In the genomic region with DNA sequence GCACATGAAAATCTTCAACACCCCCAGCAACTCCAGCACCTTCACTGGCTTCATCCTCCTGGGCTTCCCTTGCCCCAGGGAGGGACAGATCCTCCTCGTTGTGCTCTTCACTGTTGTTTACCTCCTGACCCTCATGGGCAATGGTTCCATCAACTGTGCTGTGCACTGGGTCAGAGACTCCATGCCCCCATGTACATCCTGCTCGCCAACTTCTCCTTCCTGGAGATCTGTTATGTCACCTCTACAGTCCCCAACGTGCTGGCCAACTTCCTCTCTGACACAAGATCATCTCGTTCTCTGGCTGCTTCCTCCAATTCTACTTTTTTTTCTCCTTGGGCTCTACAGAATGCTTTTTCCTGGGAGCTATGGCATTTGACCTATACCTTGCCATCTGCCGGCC, we compare ENCODE assay signal across 1 cellular context.
TF ChIP-seq lines count a peak whose summit lies in the region.

No MANE protein-coding gene starts in this region.

TF ChIP-seq in HepG2, 621 proteins besides CTCF, POLR2A, EP300 and RAD21:
- no peak for TF ChIP-seq ZNF317 (CRISPR knock-in tag; IDR thresholded peaks at IDR 0.05)
- TF ChIP-seq, protein P1, sequence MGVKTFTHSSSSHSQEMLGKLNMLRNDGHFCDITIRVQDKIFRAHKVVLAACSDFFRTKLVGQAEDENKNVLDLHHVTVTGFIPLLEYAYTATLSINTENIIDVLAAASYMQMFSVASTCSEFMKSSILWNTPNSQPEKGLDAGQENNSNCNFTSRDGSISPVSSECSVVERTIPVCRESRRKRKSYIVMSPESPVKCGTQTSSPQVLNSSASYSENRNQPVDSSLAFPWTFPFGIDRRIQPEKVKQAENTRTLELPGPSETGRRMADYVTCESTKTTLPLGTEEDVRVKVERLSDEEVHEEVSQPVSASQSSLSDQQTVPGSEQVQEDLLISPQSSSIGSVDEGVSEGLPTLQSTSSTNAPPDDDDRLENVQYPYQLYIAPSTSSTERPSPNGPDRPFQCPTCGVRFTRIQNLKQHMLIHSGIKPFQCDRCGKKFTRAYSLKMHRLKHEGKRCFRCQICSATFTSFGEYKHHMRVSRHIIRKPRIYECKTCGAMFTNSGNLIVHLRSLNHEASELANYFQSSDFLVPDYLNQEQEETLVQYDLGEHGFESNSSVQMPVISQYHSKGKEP (CRISPR knock-in tag; IDR thresholded peaks at IDR 0.05) = no peak
- TF ChIP-seq, protein P2, sequence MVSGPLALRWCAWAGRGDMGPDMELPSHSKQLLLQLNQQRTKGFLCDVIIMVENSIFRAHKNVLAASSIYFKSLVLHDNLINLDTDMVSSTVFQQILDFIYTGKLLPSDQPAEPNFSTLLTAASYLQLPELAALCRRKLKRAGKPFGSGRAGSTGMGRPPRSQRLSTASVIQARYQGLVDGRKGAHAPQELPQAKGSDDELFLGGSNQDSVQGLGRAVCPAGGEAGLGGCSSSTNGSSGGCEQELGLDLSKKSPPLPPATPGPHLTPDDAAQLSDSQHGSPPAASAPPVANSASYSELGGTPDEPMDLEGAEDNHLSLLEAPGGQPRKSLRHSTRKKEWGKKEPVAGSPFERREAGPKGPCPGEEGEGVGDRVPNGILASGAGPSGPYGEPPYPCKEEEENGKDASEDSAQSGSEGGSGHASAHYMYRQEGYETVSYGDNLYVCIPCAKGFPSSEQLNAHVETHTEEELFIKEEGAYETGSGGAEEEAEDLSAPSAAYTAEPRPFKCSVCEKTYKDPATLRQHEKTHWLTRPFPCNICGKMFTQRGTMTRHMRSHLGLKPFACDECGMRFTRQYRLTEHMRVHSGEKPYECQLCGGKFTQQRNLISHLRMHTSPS (CRISPR knock-in tag; IDR thresholded peaks at IDR 0.05; ENCODE audit: low read depth) = no peak
- TF ChIP-seq, protein P3, sequence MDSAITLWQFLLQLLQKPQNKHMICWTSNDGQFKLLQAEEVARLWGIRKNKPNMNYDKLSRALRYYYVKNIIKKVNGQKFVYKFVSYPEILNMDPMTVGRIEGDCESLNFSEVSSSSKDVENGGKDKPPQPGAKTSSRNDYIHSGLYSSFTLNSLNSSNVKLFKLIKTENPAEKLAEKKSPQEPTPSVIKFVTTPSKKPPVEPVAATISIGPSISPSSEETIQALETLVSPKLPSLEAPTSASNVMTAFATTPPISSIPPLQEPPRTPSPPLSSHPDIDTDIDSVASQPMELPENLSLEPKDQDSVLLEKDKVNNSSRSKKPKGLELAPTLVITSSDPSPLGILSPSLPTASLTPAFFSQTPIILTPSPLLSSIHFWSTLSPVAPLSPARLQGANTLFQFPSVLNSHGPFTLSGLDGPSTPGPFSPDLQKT (CRISPR knock-in tag; IDR thresholded peaks at IDR 0.05; ENCODE audit: borderline replicate concordance) = no peak
- TF ChIP-seq RBM22 (optimal IDR thresholded peaks at IDR 0.05; ENCODE audit: low read length) = no peak
- TF ChIP-seq, protein P4, sequence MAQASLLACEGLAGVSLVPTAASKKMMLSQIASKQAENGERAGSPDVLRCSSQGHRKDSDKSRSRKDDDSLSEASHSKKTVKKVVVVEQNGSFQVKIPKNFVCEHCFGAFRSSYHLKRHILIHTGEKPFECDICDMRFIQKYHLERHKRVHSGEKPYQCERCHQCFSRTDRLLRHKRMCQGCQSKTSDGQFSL (CRISPR knock-in tag; IDR thresholded peaks at IDR 0.05) = no peak
- TF ChIP-seq, protein P5, sequence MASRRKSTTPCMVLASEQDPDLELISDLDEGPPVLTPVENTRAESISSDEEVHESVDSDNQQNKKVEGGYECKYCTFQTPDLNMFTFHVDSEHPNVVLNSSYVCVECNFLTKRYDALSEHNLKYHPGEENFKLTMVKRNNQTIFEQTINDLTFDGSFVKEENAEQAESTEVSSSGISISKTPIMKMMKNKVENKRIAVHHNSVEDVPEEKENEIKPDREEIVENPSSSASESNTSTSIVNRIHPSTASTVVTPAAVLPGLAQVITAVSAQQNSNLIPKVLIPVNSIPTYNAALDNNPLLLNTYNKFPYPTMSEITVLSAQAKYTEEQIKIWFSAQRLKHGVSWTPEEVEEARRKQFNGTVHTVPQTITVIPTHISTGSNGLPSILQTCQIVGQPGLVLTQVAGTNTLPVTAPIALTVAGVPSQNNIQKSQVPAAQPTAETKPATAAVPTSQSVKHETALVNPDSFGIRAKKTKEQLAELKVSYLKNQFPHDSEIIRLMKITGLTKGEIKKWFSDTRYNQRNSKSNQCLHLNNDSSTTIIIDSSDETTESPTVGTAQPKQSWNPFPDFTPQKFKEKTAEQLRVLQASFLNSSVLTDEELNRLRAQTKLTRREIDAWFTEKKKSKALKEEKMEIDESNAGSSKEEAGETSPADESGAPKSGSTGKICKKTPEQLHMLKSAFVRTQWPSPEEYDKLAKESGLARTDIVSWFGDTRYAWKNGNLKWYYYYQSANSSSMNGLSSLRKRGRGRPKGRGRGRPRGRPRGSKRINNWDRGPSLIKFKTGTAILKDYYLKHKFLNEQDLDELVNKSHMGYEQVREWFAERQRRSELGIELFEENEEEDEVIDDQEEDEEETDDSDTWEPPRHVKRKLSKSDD (CRISPR knock-in tag; IDR thresholded peaks at IDR 0.05; ENCODE audit: low read depth) = no peak
